In the genomic region with DNA sequence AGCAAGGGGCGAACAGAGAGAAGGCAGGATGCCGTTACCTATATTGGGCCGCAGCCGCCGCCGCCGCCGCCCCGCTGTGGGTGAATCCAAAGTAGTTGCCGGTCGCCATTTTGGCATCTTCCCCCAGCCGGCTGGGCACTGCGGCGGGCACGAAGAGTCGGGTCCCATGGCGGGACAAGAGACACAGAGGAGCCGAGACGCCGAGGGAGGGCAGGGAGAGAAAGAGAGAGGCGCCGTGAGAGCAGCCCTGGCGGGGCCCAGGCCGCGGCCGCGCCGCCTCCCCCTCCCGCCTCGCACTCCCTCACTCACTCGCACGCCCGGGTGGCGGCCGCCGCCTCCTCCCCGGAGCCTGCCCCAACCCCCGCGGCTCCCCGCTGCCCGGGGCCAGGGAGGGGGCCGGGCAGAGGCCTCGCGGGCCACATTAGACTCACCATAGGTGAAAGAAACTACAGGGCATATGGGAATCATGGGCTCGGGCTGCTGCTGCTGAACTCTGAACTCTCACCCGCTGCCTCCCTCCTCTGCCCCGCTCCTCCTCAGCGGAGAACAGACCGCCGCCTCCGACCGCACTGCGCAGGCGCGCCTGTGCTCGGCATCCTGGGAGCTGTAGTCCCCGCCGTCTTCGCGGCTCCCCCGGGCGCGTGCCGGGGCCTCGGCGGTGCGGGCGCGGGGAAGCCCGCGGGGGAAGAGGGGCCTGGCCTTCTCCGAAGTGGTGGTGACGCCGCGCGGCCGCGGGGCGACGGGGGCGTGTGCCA, we compare ENCODE assay signal across 1 cellular context.
A peak's percentile ranks its signal among the peaks of the same experiment; 100 is the strongest.
TF ChIP-seq lines count a peak whose summit lies in the region.

TSS of gene ZFR (minus strand) at position 550 of the 755 bp plus-strand sequence. CDS start at position 468, 82 bp downstream.

TF ChIP-seq in K562, 482 proteins besides CTCF, POLR2A, EP300 and RAD21 (continued from another document and continues in another):
- TF ChIP-seq, protein P1, sequence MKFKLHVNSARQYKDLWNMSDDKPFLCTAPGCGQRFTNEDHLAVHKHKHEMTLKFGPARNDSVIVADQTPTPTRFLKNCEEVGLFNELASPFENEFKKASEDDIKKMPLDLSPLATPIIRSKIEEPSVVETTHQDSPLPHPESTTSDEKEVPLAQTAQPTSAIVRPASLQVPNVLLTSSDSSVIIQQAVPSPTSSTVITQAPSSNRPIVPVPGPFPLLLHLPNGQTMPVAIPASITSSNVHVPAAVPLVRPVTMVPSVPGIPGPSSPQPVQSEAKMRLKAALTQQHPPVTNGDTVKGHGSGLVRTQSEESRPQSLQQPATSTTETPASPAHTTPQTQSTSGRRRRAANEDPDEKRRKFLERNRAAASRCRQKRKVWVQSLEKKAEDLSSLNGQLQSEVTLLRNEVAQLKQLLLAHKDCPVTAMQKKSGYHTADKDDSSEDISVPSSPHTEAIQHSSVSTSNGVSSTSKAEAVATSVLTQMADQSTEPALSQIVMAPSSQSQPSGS (CRISPR knock-in tag; IDR thresholded peaks at IDR 0.05), result no peak
- no peak for TF ChIP-seq JUNB (CRISPR knock-in tag; conservative IDR thresholded peaks at IDR 0.05)
- TF ChIP-seq, protein P2, sequence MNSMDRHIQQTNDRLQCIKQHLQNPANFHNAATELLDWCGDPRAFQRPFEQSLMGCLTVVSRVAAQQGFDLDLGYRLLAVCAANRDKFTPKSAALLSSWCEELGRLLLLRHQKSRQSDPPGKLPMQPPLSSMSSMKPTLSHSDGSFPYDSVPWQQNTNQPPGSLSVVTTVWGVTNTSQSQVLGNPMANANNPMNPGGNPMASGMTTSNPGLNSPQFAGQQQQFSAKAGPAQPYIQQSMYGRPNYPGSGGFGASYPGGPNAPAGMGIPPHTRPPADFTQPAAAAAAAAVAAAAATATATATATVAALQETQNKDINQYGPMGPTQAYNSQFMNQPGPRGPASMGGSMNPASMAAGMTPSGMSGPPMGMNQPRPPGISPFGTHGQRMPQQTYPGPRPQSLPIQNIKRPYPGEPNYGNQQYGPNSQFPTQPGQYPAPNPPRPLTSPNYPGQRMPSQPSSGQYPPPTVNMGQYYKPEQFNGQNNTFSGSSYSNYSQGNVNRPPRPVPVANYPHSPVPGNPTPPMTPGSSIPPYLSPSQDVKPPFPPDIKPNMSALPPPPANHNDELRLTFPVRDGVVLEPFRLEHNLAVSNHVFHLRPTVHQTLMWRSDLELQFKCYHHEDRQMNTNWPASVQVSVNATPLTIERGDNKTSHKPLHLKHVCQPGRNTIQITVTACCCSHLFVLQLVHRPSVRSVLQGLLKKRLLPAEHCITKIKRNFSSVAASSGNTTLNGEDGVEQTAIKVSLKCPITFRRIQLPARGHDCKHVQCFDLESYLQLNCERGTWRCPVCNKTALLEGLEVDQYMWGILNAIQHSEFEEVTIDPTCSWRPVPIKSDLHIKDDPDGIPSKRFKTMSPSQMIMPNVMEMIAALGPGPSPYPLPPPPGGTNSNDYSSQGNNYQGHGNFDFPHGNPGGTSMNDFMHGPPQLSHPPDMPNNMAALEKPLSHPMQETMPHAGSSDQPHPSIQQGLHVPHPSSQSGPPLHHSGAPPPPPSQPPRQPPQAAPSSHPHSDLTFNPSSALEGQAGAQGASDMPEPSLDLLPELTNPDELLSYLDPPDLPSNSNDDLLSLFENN (IDR thresholded peaks at IDR 0.05; ENCODE audit: low read depth in 2 of 2, low read length in 2 of 2), result 0 out of 4 replicates have a peak, but pooled peaks of 1 of the 2 experiments have one; percentile 59
- no peak for TF ChIP-seq MTF1 (CRISPR knock-in tag; IDR thresholded peaks at IDR 0.05; ENCODE audit: borderline replicate concordance)
- TF ChIP-seq DPF2 (IDR thresholded peaks at IDR 0.05), result no peak
- no peak for TF ChIP-seq MEF2A (IDR thresholded peaks at IDR 0.05; ENCODE audit: control insufficient read depth, low read depth, low read length)
- peak; percentile 78 for TF ChIP-seq MEIS2 (IDR thresholded peaks at IDR 0.05; ENCODE audit: partially characterized antibody)
- no peak for TF ChIP-seq HOXB6 (CRISPR knock-in tag; IDR thresholded peaks at IDR 0.05; ENCODE audit: borderline replicate concordance)
- no peak; a peak in 1 of 4 replicates for TF ChIP-seq CSDE1 (IDR thresholded peaks at IDR 0.05)
- TF ChIP-seq NCOA1 (IDR thresholded peaks at IDR 0.05; ENCODE audit: low read depth), result no peak
- TF ChIP-seq ZFP1 (CRISPR knock-in tag; IDR thresholded peaks at IDR 0.05), result no peak
- no peak for TF ChIP-seq ZSCAN29 (IDR thresholded peaks at IDR 0.05)
- peak; percentile 84 for TF ChIP-seq MYC (IDR thresholded peaks at IDR 0.05; ENCODE audit: low read depth, low read length)
- no peak for TF ChIP-seq MYC (CRISPR knock-in tag; IDR thresholded peaks at IDR 0.05; ENCODE audit: borderline replicate concordance, low read depth)
- TF ChIP-seq CBFA2T2 (conservative IDR thresholded peaks at IDR 0.05), result no peak
- no peak for TF ChIP-seq PTBP1 (IDR thresholded peaks at IDR 0.05; ENCODE audit: low read depth, low read length)
- TF ChIP-seq, protein P3, sequence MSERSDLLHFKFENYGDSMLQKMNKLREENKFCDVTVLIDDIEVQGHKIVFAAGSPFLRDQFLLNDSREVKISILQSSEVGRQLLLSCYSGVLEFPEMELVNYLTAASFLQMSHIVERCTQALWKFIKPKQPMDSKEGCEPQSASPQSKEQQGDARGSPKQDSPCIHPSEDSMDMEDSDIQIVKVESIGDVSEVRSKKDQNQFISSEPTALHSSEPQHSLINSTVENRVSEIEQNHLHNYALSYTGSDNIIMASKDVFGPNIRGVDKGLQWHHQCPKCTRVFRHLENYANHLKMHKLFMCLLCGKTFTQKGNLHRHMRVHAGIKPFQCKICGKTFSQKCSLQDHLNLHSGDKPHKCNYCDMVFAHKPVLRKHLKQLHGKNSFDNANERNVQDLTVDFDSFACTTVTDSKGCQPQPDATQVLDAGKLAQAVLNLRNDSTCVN (CRISPR knock-in tag; IDR thresholded peaks at IDR 0.05), result no peak
- no peak for TF ChIP-seq ZNF586 (CRISPR knock-in tag; conservative IDR thresholded peaks at IDR 0.05)
- TF ChIP-seq, protein P4, sequence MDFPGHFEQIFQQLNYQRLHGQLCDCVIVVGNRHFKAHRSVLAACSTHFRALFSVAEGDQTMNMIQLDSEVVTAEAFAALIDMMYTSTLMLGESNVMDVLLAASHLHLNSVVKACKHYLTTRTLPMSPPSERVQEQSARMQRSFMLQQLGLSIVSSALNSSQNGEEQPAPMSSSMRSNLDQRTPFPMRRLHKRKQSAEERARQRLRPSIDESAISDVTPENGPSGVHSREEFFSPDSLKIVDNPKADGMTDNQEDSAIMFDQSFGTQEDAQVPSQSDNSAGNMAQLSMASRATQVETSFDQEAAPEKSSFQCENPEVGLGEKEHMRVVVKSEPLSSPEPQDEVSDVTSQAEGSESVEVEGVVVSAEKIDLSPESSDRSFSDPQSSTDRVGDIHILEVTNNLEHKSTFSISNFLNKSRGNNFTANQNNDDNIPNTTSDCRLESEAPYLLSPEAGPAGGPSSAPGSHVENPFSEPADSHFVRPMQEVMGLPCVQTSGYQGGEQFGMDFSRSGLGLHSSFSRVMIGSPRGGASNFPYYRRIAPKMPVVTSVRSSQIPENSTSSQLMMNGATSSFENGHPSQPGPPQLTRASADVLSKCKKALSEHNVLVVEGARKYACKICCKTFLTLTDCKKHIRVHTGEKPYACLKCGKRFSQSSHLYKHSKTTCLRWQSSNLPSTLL (IDR thresholded peaks at IDR 0.05), result peak; percentile 73; the same call in 1 of the 2 replicates
- no peak for TF ChIP-seq COPS2 (conservative IDR thresholded peaks at IDR 0.05)
- no peak for TF ChIP-seq RAD51 (IDR thresholded peaks at IDR 0.05; ENCODE audit: borderline replicate concordance, low read depth)
- peak; percentile 82 to 83; a peak in 3 of 4 replicates for TF ChIP-seq SIX5 (IDR thresholded peaks at IDR 0.05; ENCODE audit: borderline replicate concordance in 1 of 2, insufficient read depth in 1 of 2, low read depth in 1 of 2, low read length in 2 of 2)
- TF ChIP-seq RUNX1 (IDR thresholded peaks at IDR 0.05; ENCODE audit: low read depth), result no peak
- TF ChIP-seq, protein P5, sequence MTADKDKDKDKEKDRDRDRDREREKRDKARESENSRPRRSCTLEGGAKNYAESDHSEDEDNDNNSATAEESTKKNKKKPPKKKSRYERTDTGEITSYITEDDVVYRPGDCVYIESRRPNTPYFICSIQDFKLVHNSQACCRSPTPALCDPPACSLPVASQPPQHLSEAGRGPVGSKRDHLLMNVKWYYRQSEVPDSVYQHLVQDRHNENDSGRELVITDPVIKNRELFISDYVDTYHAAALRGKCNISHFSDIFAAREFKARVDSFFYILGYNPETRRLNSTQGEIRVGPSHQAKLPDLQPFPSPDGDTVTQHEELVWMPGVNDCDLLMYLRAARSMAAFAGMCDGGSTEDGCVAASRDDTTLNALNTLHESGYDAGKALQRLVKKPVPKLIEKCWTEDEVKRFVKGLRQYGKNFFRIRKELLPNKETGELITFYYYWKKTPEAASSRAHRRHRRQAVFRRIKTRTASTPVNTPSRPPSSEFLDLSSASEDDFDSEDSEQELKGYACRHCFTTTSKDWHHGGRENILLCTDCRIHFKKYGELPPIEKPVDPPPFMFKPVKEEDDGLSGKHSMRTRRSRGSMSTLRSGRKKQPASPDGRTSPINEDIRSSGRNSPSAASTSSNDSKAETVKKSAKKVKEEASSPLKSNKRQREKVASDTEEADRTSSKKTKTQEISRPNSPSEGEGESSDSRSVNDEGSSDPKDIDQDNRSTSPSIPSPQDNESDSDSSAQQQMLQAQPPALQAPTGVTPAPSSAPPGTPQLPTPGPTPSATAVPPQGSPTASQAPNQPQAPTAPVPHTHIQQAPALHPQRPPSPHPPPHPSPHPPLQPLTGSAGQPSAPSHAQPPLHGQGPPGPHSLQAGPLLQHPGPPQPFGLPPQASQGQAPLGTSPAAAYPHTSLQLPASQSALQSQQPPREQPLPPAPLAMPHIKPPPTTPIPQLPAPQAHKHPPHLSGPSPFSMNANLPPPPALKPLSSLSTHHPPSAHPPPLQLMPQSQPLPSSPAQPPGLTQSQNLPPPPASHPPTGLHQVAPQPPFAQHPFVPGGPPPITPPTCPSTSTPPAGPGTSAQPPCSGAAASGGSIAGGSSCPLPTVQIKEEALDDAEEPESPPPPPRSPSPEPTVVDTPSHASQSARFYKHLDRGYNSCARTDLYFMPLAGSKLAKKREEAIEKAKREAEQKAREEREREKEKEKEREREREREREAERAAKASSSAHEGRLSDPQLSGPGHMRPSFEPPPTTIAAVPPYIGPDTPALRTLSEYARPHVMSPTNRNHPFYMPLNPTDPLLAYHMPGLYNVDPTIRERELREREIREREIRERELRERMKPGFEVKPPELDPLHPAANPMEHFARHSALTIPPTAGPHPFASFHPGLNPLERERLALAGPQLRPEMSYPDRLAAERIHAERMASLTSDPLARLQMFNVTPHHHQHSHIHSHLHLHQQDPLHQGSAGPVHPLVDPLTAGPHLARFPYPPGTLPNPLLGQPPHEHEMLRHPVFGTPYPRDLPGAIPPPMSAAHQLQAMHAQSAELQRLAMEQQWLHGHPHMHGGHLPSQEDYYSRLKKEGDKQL (CRISPR knock-in tag; IDR thresholded peaks at IDR 0.05; ENCODE audit: borderline replicate concordance), result no peak
- no peak for TF ChIP-seq KLF10 (CRISPR knock-in tag; IDR thresholded peaks at IDR 0.05)
- TF ChIP-seq MCM5 (IDR thresholded peaks at IDR 0.05; ENCODE audit: low read depth), result no peak
- no peak for TF ChIP-seq KDM2B (CRISPR knock-in tag; IDR thresholded peaks at IDR 0.05)
- TF ChIP-seq NKRF (IDR thresholded peaks at IDR 0.05; ENCODE audit: borderline replicate concordance), result no peak
- no peak for TF ChIP-seq TAF7 (tag; IDR thresholded peaks at IDR 0.05)
- no peak for TF ChIP-seq FOXP1 (CRISPR knock-in tag; IDR thresholded peaks at IDR 0.05)
- TF ChIP-seq NCOA6 (IDR thresholded peaks at IDR 0.05), result peak; percentile 78; the same call in 1 of the 2 replicates
- peak; percentile 78 for TF ChIP-seq FIP1L1 (IDR thresholded peaks at IDR 0.05; ENCODE audit: low read depth, low read length, poor library complexity, severe bottlenecking)
- 0 out of 2 replicates have a peak, but pooled peaks have one; percentile 25 for TF ChIP-seq GABPA (tag; conservative IDR thresholded peaks at IDR 0.05; ENCODE audit: low read depth)
- TF ChIP-seq, protein P6, sequence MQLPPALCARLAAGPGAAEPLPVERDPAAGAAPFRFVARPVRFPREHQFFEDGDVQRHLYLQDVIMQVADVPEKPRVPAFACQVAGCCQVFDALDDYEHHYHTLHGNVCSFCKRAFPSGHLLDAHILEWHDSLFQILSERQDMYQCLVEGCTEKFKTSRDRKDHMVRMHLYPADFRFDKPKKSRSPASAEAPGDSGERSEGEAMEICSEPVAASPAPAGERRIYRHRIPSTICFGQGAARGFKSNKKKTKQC (CRISPR knock-in tag; IDR thresholded peaks at IDR 0.05), result no peak
- no peak for TF ChIP-seq RNF219 (CRISPR knock-in tag; IDR thresholded peaks at IDR 0.05)
- no peak for TF ChIP-seq PCBP2 (IDR thresholded peaks at IDR 0.05; ENCODE audit: low read depth, low read length, poor library complexity, severe bottlenecking)
- no peak for TF ChIP-seq ZNF589 (CRISPR knock-in tag; IDR thresholded peaks at IDR 0.05; ENCODE audit: low read depth)
- no peak for TF ChIP-seq FOXK1 (CRISPR knock-in tag; IDR thresholded peaks at IDR 0.05; ENCODE audit: borderline replicate concordance)
- TF ChIP-seq RCOR1 (IDR thresholded peaks at IDR 0.05; ENCODE audit: borderline replicate concordance in 1 of 2, low read depth in 2 of 2, low read length in 2 of 2), result peak in 1 of 2 experiments; percentile 33; a peak in 1 of 4 replicates
